9 cellular contexts compared by ENCODE assay signal in the genomic region with DNA sequence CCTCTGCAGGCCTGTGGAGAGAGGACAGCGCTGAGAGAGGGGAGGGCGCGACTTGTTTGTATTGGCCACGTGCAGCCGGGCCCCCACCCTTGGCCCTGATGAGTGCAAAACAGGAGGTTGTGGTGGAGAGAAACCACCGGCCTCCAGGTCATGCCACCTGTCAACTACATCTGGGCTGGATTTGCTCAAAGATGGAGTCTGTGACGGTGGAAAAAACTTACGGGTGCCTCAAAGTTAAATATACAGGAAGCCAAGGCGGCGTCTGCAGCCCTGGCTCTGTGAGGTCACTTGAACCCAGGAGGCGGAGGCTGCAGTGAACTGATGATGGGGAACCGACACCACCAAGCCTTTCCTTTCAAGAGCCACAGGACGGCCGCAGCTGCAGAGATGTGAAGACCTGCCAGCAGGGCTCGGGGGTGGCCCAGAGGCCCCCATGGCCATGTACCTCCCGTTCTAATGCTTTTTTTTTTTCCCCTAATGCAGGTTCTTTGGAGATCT. TPM values are rescaled to one million over a fixed set of nuclear protein-coding genes. Genes with fewer than 3 reads are reported as not detected.
DNase-seq lines count a peak whose midpoint lies in the region; ATAC-seq and TF ChIP-seq lines count a peak whose summit lies in the region.
"Had no signal": no experiment of that assay in that cellular context is flagged by ENCODE, and none has a peak within 500 bp of the region (broad histone marks: within the 10 kb centered on the region; RNA-seq: fewer than 3 reads in every experiment).

No MANE protein-coding gene starts in this region.

- H3K27me3 Mint-ChIP-seq in naive thymus-derived CD4-positive, alpha-beta T cell = no peaks in the 10 kb centered on the region

- H3K27ac ChIP-seq in naive thymus-derived CD4-positive, alpha-beta T cell (ENCODE audit: low read depth, low read length) = peak overlapping the region; percentile 58
- no peak overlapping the region for H3K27ac ChIP-seq in colonic mucosa
- H3K27ac ChIP-seq: VCaP had no signal

- peak; percentile 18 for DNase-seq in activated CD4-positive, alpha-beta T cell treated with anti-CD3 and anti-CD28 coated beads for 1 hour
- peak in 7 of 9 donors; percentile 47 to 75 (median 66) for DNase-seq in naive thymus-derived CD4-positive, alpha-beta T cell
- DNase-seq in NCI-H1436 treated with DMSO at 0.1 percent for 48 hours (lab: John Stamatoyannopoulos, UW) = no peak
- no peak for DNase-seq in colonic mucosa
- no peak for DNase-seq in LoVo (ENCODE audit: low spot score)

- POLR2A ChIA-PET in naive thymus-derived CD4-positive, alpha-beta T cell (lab: Charles Lee) = interaction anchor here (0.6 to 1.0 kb wide), 2 partner anchors 24 to 287 kb away, joined by 3 to 4 read pairs; no protein-coding TSS in a partner anchor

- peaks cover 0 to 4% (median 0%) of the 10 kb centered on the region in 5 donors for H3K36me3 Mint-ChIP-seq in naive thymus-derived CD4-positive, alpha-beta T cell

- H3K9me3 Mint-ChIP-seq in naive thymus-derived CD4-positive, alpha-beta T cell = no peaks in the 10 kb centered on the region

- CTCF ChIA-PET in naive thymus-derived CD4-positive, alpha-beta T cell (lab: Charles Lee) = no interaction called here

- H3K9me3 ChIP-seq in naive thymus-derived CD4-positive, alpha-beta T cell (ENCODE audit: control insufficient read depth in 2 of 3, low read length in 3 of 3) = no peaks in the 10 kb centered on the region
- H3K9me3 ChIP-seq in colonic mucosa = no peaks in the 10 kb centered on the region

- H3K4me1 Mint-ChIP-seq in naive thymus-derived CD4-positive, alpha-beta T cell = peaks cover 9 to 40% (median 31%) of the 10 kb centered on the region in 7 donors

- H3K27ac Mint-ChIP-seq in naive thymus-derived CD4-positive, alpha-beta T cell = peak overlapping the region; percentile 49 to 92 (median 86)

- H3K4me3 ChIP-seq in naive thymus-derived CD4-positive, alpha-beta T cell (ENCODE audit: low read length) = peak overlapping the region; percentile 61
- no peak overlapping the region for H3K4me3 ChIP-seq in colonic mucosa

- no peak for TF ChIP-seq CTCF in colonic mucosa (IDR thresholded peaks at IDR 0.05)

- peak overlapping the region; percentile 30 to 86 (median 83) for H3K4me3 Mint-ChIP-seq in naive thymus-derived CD4-positive, alpha-beta T cell

- intact Hi-C loops in naive thymus-derived CD4-positive, alpha-beta T cell (cut with micrococcal nuclease) = loop anchor here in 1 of 2 donors (1.0 to 2.0 kb wide), 3 partner anchors 17 to 64 kb away; partner anchors contain the start of genes COX4I1 and EMC8
- intact Hi-C loops in colonic mucosa (cut with DNase I) = no loop called here

- peaks cover 15 to 27% of the 10 kb centered on the region in 2 donors for H3K4me1 ChIP-seq in naive thymus-derived CD4-positive, alpha-beta T cell (ENCODE audit: control insufficient read depth in 2 of 2, insufficient read depth in 2 of 2, low read length in 2 of 2)
- no peaks in the 10 kb centered on the region for H3K4me1 ChIP-seq in colonic mucosa

- ATAC-seq in GM18867 (IDR thresholded peaks at IDR 0.05; ENCODE audit: unreplicated experiment) (peak; percentile 77), HG02943 (IDR thresholded peaks at IDR 0.05; ENCODE audit: low read depth, unreplicated experiment) (peak; percentile 81), HG03565 (IDR thresholded peaks at IDR 0.05; ENCODE audit: unreplicated experiment) (no peak)
- ATAC-seq in naive thymus-derived CD4-positive, alpha-beta T cell = peak; percentile 76

- H3K9ac ChIP-seq in colonic mucosa (ENCODE audit: low read depth in 2 of 2, low read length in 2 of 2) = no peak overlapping the region

- H3K27me3 ChIP-seq in naive thymus-derived CD4-positive, alpha-beta T cell (ENCODE audit: control insufficient read depth in 2 of 2, insufficient read depth in 2 of 2, low read length in 2 of 2) = no peaks in the 10 kb centered on the region
- H3K27me3 ChIP-seq in colonic mucosa = no peaks in the 10 kb centered on the region

- no peaks in the 10 kb centered on the region for H3K36me3 ChIP-seq in naive thymus-derived CD4-positive, alpha-beta T cell (ENCODE audit: control insufficient read depth in 2 of 3, insufficient read depth in 3 of 3, low read length in 3 of 3)
- no peaks in the 10 kb centered on the region for H3K36me3 ChIP-seq in colonic mucosa

RNA-seq across cellular contexts. Expression of gene C16orf74, which starts 15.6 kb away (rescaled TPM):
- 10 to 100 TPM in 3 of 5 experiments, 1 to 10 TPM in 1, under 1 TPM in 1; 0.99 to 19.8 (median 11.7) TPM for total RNA-seq in naive thymus-derived CD4-positive, alpha-beta T cell
- 10 to 100 TPM; 13.1 to 16.0 TPM for polyA plus RNA-seq in naive thymus-derived CD4-positive, alpha-beta T cell
- total RNA-seq in colonic mucosa = under 1 TPM; 0.37 to 0.96 TPM

RNA-seq across cellular contexts. Expression of gene GINS2, which starts 46.5 kb away (rescaled TPM):
- 10 to 100 TPM in 1 of 5 experiments, 1 to 10 TPM in 4; 1.0 to 43.6 (median 1.9) TPM for total RNA-seq in naive thymus-derived CD4-positive, alpha-beta T cell
- polyA plus RNA-seq in naive thymus-derived CD4-positive, alpha-beta T cell = 1 to 10 TPM; 1.3 to 2.1 TPM
- 10 to 100 TPM in 1 of 2 donors, 1 to 10 TPM in 1; 6.1 to 39.9 TPM for total RNA-seq in colonic mucosa

Comparison
In these comparisons a context has a peak if more than half of its experiments do, and no peak if none do; other contexts are left out.
1. DNase-seq: peak in activated CD4-positive, alpha-beta T cell treated with anti-CD3 and anti-CD28 coated beads for 1 hour (single experiment) and naive thymus-derived CD4-positive, alpha-beta T cell (7 of 9); none in NCI-H1436 treated with DMSO at 0.1 percent for 48 hours (single experiment), colonic mucosa (single experiment) and LoVo (single experiment).